Comparison of ENCODE assay signal across 17 cellular contexts in the genomic region with DNA sequence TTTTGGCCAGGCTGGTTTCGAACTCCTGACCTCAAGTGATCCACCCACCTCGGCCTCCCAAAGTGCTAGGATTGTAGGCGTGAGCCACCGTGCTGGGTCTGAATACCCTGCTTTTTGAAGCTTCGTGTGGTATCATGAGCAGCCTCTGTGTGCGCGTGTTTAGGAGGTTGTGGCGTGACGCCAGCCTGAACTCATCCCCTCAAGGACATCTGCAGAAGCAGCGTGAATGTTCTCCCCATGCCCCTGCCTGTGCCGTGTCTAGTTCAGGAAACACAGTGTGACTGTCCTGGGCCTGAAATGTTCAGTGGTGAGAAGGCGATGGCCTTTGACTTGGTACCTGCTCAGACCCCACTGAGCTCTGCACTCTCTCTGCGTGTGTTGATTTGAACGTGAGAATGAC. TPM values are rescaled to one million over a fixed set of nuclear protein-coding genes. Genes with fewer than 3 reads are reported as not detected.
DNase-seq lines count a peak whose midpoint lies in the region; ATAC-seq and TF ChIP-seq lines count a peak whose summit lies in the region.
"Had no signal": no experiment of that assay in that cellular context is flagged by ENCODE, and none has a peak within 500 bp of the region (broad histone marks: within the 10 kb centered on the region; RNA-seq: fewer than 3 reads in every experiment).

No MANE protein-coding gene starts in this region.

- TF ChIP-seq EP300 in ovary (IDR thresholded peaks at IDR 0.05): no peak
- no peak for TF ChIP-seq EP300 in transverse colon (IDR thresholded peaks at IDR 0.05; ENCODE audit: low read depth)

- TF ChIP-seq POLR2A in ovary (IDR thresholded peaks at IDR 0.05): no peak
- TF ChIP-seq POLR2A in vagina (IDR thresholded peaks at IDR 0.05): no peak
- TF ChIP-seq POLR2A in transverse colon (IDR thresholded peaks at IDR 0.05): no peak

- no peak for ATAC-seq in activated T-cell treated with anti-CD3 and anti-CD28 coated beads, Interleukin-2, amount 50 U/mL, for 4 hours
- no peak for ATAC-seq in T-helper 17 cell
- ATAC-seq: GM23338 had no signal

- H3K36me3 ChIP-seq in ovary: no peaks in the 10 kb centered on the region
- peaks cover 0 to 90% of the 10 kb centered on the region in 2 donors for H3K36me3 ChIP-seq in vagina
- H3K36me3 ChIP-seq in transverse colon: peaks cover 0 to 83% (median 29%) of the 10 kb centered on the region in 4 donors

- in situ Hi-C loops in transverse colon (cut with MboI; ENCODE audit: low pct_ligation_motif_present in 1 of 4, low pct_unique_long_range_greater_than_20kb in 1 of 4, low sequenced_read_pairs in 3 of 4): no loop called here

- intact Hi-C loops in ovary (cut with DNase I) (no loop called here), vagina (cut with DNase I) (no loop called here), transverse colon (cut with DNase I; ENCODE audit: low total_unique reads) (no loop called here)

- no peaks in the 10 kb centered on the region for H3K9me3 Mint-ChIP-seq in activated T-cell treated with anti-CD3 and anti-CD28 coated beads, Interleukin-2, amount 50 U/mL, for 24 hours
- H3K9me3 Mint-ChIP-seq in activated T-cell treated with anti-CD3 and anti-CD28 coated beads, Interleukin-2, amount 50 U/mL, for 4 hours: no peaks in the 10 kb centered on the region
- no peaks in the 10 kb centered on the region for H3K9me3 Mint-ChIP-seq in endothelial cell (ENCODE audit: unreplicated experiment)

- H3K4me1 ChIP-seq in ovary (ENCODE audit: insufficient read depth) (peaks cover 2% of the 10 kb centered on the region), vagina (no peaks in the 10 kb centered on the region), transverse colon (no peaks in the 10 kb centered on the region)

- H3K9me3 ChIP-seq in T-helper 17 cell (ENCODE audit: control insufficient read depth, low read length, poor library complexity, severe bottlenecking): no peaks in the 10 kb centered on the region
- no peaks in the 10 kb centered on the region for H3K9me3 ChIP-seq in ovary
- no peaks in the 10 kb centered on the region for H3K9me3 ChIP-seq in vagina
- no peaks in the 10 kb centered on the region for H3K9me3 ChIP-seq in transverse colon

- H3K27ac ChIP-seq in ovary (no peak overlapping the region), vagina (no peak overlapping the region), transverse colon (no peak overlapping the region)
- H3K27ac ChIP-seq: BLaER1 had no signal

- H3K4me1 Mint-ChIP-seq in activated T-cell treated with anti-CD3 and anti-CD28 coated beads, Interleukin-2, amount 50 U/mL, for 24 hours (ENCODE audit: low read depth): peaks cover 23% of the 10 kb centered on the region
- H3K4me1 Mint-ChIP-seq in activated T-cell treated with anti-CD3 and anti-CD28 coated beads, Interleukin-2, amount 50 U/mL, for 4 hours (ENCODE audit: low read depth): peaks cover 3% of the 10 kb centered on the region
- H3K4me1 Mint-ChIP-seq in T-helper 17 cell: peaks cover 2% of the 10 kb centered on the region
- no peaks in the 10 kb centered on the region for H3K4me1 Mint-ChIP-seq in endothelial cell (ENCODE audit: unreplicated experiment)
- H3K4me1 Mint-ChIP-seq: GM23338 had no signal

- H3K4me3 ChIP-seq in ovary (no peak overlapping the region), vagina (no peak overlapping the region), transverse colon (no peak overlapping the region)
- H3K4me3 ChIP-seq: BLaER1, GM23338 had no signal

- WGBS in ovary, 3 donors: 36 to 61% (median 39%) methylated on average over 14 of the region's 14 CpGs
- WGBS in transverse colon (ENCODE audit: low coverage in 1 of 2), 2 donors: 91 to 92% methylated on average over 2 to 14 of the region's 14 CpGs

- H3K36me3 Mint-ChIP-seq in activated T-cell treated with anti-CD3 and anti-CD28 coated beads, Interleukin-2, amount 50 U/mL, for 24 hours (ENCODE audit: low read depth): peaks cover 98% of the 10 kb centered on the region
- peaks cover 58% of the 10 kb centered on the region for H3K36me3 Mint-ChIP-seq in activated T-cell treated with anti-CD3 and anti-CD28 coated beads, Interleukin-2, amount 50 U/mL, for 4 hours (ENCODE audit: insufficient read depth)
- H3K36me3 Mint-ChIP-seq in T-helper 17 cell (ENCODE audit: low read depth) (peaks cover 8% of the 10 kb centered on the region), endothelial cell (ENCODE audit: low read depth, unreplicated experiment) (peaks cover 65% of the 10 kb centered on the region)

- H3K4me3 Mint-ChIP-seq in activated T-cell treated with anti-CD3 and anti-CD28 coated beads, Interleukin-2, amount 50 U/mL, for 24 hours: no peak overlapping the region
- no peak overlapping the region for H3K4me3 Mint-ChIP-seq in activated T-cell treated with anti-CD3 and anti-CD28 coated beads, Interleukin-2, amount 50 U/mL, for 4 hours
- H3K4me3 Mint-ChIP-seq in T-helper 17 cell (no peak overlapping the region), endothelial cell (ENCODE audit: unreplicated experiment) (peak overlapping the region; percentile 14)
- H3K4me3 Mint-ChIP-seq: GM23338 had no signal

- H3K27me3 Mint-ChIP-seq in activated T-cell treated with anti-CD3 and anti-CD28 coated beads, Interleukin-2, amount 50 U/mL, for 24 hours: no peaks in the 10 kb centered on the region
- no peaks in the 10 kb centered on the region for H3K27me3 Mint-ChIP-seq in activated T-cell treated with anti-CD3 and anti-CD28 coated beads, Interleukin-2, amount 50 U/mL, for 4 hours (ENCODE audit: low read depth)
- H3K27me3 Mint-ChIP-seq in T-helper 17 cell (no peaks in the 10 kb centered on the region), endothelial cell (ENCODE audit: unreplicated experiment) (peaks cover 3% of the 10 kb centered on the region)

- no peak for TF ChIP-seq CTCF in endothelial cell (IDR thresholded peaks at IDR 0.05; ENCODE audit: unreplicated experiment)
- TF ChIP-seq CTCF in ovary (IDR thresholded peaks at IDR 0.05): no peak
- TF ChIP-seq CTCF in vagina (IDR thresholded peaks at IDR 0.05): no peak
- no peak for TF ChIP-seq CTCF in transverse colon (IDR thresholded peaks at IDR 0.05)

- peak overlapping the region; percentile 59 for H3K27ac Mint-ChIP-seq in activated T-cell treated with anti-CD3 and anti-CD28 coated beads, Interleukin-2, amount 50 U/mL, for 24 hours
- H3K27ac Mint-ChIP-seq in T-helper 17 cell: peak overlapping the region; percentile 47
- H3K27ac Mint-ChIP-seq in endothelial cell (ENCODE audit: unreplicated experiment): no peak overlapping the region
- H3K27ac Mint-ChIP-seq: GM23338 had no signal

- DNase-seq in activated T-cell treated with anti-CD3 and anti-CD28 coated beads, Interleukin-2, amount 50 U/mL, for 24 hours: no peak
- DNase-seq in activated T-cell treated with anti-CD3 and anti-CD28 coated beads, Interleukin-2, amount 50 U/mL, for 4 hours: no peak
- DNase-seq in T-helper 17 cell (no peak), endothelial cell (ENCODE audit: low spot score) (no peak), ovary (peak; percentile 45 to 82 (median 70)), NCI-H1694 treated with DMSO at 0.1 percent for 48 hours (lab: John Stamatoyannopoulos, UW) (no peak), vagina (ENCODE audit: extremely low spot score in 2 of 2) (no peak), transverse colon (no peak)
- DNase-seq: 8988T; DMS 273 treated with DMSO at 0.1 percent for 48 hours; MV-4-11; NCI-H1436 treated with DMSO at 0.1 percent for 48 hours; NCI-H2081 treated with DMSO at 0.1 percent for 48 hours; NCI-H524 treated with DMSO at 0.1 percent for 48 hours; NK-92 treated with Interleukin-12 subunit alpha and Interleukin-12 subunit beta, amount 100 ng/mL, for 24 hours had no signal

- H3K27me3 ChIP-seq in ovary (no peaks in the 10 kb centered on the region), vagina (no peaks in the 10 kb centered on the region), transverse colon (no peaks in the 10 kb centered on the region)
- H3K27me3 ChIP-seq: BLaER1 had no signal

RNA-seq across cellular contexts. Expression of gene RNF213, which starts 35.6 kb away (rescaled TPM):
- 100 to 1,000 TPM; 205 to 289 (median 262) TPM for total RNA-seq in activated T-cell treated with anti-CD3 and anti-CD28 coated beads, Interleukin-2, amount 50 U/mL, for 4 hours
- total RNA-seq in T-helper 17 cell (100 to 1,000 TPM; 528 to 571 TPM), endothelial cell (ENCODE audit: unreplicated experiment) (110 TPM), ovary (10 to 100 TPM; 37.3 to 89.1 (median 50.8) TPM), vagina (144 TPM), transverse colon (100 to 1,000 TPM; 113 to 174 (median 159) TPM)
- 10 to 100 TPM; 21.5 to 78.1 TPM for polyA plus RNA-seq in ovary

Comparison
In these comparisons a context has a peak if more than half of its experiments do, and no peak if none do; other contexts are left out.
1. DNase-seq: peak in ovary (5 of 5); none in activated T-cell treated with anti-CD3 and anti-CD28 coated beads, Interleukin-2, amount 50 U/mL, for 24 hours (single experiment), activated T-cell treated with anti-CD3 and anti-CD28 coated beads, Interleukin-2, amount 50 U/mL, for 4 hours (single experiment), T-helper 17 cell (0 of 3), endothelial cell (single experiment), NCI-H1694 treated with DMSO at 0.1 percent for 48 hours (single experiment), vagina (0 of 2) and transverse colon (single experiment).